ENCODE assay signal across 8 cellular contexts in the genomic region with DNA sequence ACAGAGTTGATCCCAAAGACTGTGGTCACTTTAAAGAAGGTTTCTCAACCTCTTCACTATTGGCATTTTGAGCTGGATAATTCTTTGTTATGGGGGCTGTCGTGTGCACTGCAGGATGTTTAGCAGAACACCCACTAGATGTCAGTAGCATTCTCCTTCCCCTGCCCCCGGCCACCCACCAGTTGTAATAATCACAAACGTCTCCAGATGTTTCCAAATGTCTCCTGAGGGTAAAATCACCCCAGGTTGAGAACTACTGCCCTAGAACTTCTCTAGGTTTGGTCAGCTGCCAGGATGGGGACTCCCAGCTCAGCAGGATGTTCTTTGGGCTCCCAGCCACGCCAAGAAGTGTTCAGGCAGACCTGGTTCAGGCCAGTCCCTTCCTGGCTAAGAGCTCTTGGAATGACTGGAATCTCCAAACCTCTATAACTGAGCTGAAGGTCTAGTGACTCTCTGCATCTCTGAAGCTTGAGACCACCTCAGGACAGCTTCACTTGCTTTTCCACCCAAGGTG. TPM values are rescaled to one million over a fixed set of nuclear protein-coding genes. Genes with fewer than 3 reads are reported as not detected.
DNase-seq lines count a peak whose midpoint lies in the region; ATAC-seq and TF ChIP-seq lines count a peak whose summit lies in the region.

No MANE protein-coding gene starts in this region.

- H3K4me1 ChIP-seq in thoracic aorta (ENCODE audit: control insufficient read depth in 1 of 2, low read depth in 2 of 2): peaks cover 0 to 5% of the 10 kb centered on the region in 2 donors

- H3K9me3 ChIP-seq in thoracic aorta: no peaks in the 10 kb centered on the region

- peak; percentile 80 for TF ChIP-seq CTCF in astrocyte of the cerebellum (IDR thresholded peaks at IDR 0.05; ENCODE audit: low read depth, low read length, missing control alignments)
- TF ChIP-seq CTCF in kidney epithelial cell (IDR thresholded peaks at IDR 0.05; ENCODE audit: insufficient read depth, low read length, poor library complexity, severe bottlenecking): peak; percentile 71
- peak; percentile 41 for TF ChIP-seq CTCF in thoracic aorta (IDR thresholded peaks at IDR 0.05)

- DNase-seq in activated T-cell treated with anti-CD3 and anti-CD28 coated beads, Interleukin-2, amount 50 U/mL, for 1 hour: peak; percentile 36
- DNase-seq in activated T-cell treated with anti-CD3 and anti-CD28 coated beads for 4 hours: no peak
- peak; percentile 60 for DNase-seq in NCI-H524 treated with DMSO at 0.1 percent for 48 hours (lab: John Stamatoyannopoulos, UW)
- no peak for DNase-seq in astrocyte of the cerebellum (ENCODE audit: low read depth)
- DNase-seq in kidney epithelial cell (ENCODE audit: low read depth): no peak
- DNase-seq in thoracic aorta (ENCODE audit: low spot score): no peak

- in situ Hi-C loops in astrocyte of the cerebellum (cut with HindIII; ENCODE audit: low sequenced_read_pairs): loop anchor here (10.0 kb wide), 1 partner anchor 50 kb away; the partner anchor contains the start of gene PSMB11

- no peaks in the 10 kb centered on the region for H3K27me3 ChIP-seq in kidney epithelial cell (ENCODE audit: control insufficient read depth, insufficient read depth, low read length)
- H3K27me3 ChIP-seq in thoracic aorta (replicated peaks; ENCODE audit: insufficient read depth): no peaks in the 10 kb centered on the region

- no peak for ATAC-seq in thoracic aorta (ENCODE audit: insufficient number of reproducible peaks, low FRiP score, low read depth)
- no peak for ATAC-seq in HG02763 (IDR thresholded peaks at IDR 0.05; ENCODE audit: unreplicated experiment)
- ATAC-seq in GM21367 (IDR thresholded peaks at IDR 0.05; ENCODE audit: unreplicated experiment): no peak

- H3K36me3 ChIP-seq in kidney epithelial cell (ENCODE audit: control insufficient read depth, insufficient read depth, low read length) (no peaks in the 10 kb centered on the region), thoracic aorta (no peaks in the 10 kb centered on the region)

- no peak overlapping the region for H3K27ac ChIP-seq in thoracic aorta

- H3K4me3 ChIP-seq in astrocyte of the cerebellum (ENCODE audit: low read depth, low read length) (no peak overlapping the region), kidney epithelial cell (ENCODE audit: low read depth, low read length) (no peak overlapping the region), thoracic aorta (no peak overlapping the region)

RNA-seq across cellular contexts. Expression of gene AJUBA, which starts 12.5 kb away (rescaled TPM):
- total RNA-seq in kidney epithelial cell (87.2 and 90.8 TPM in 2 replicates), thoracic aorta (10 to 100 TPM in 1 of 2 donors, 1 to 10 TPM in 1; 9.7 to 35.3 TPM)

RNA-seq across cellular contexts. Expression of gene C14orf93, which starts 15.1 kb away (rescaled TPM):
- total RNA-seq in kidney epithelial cell: 8.4 and 9.7 TPM in 2 replicates
- 10 to 100 TPM in 1 of 2 donors, 1 to 10 TPM in 1; 9.3 to 19.7 TPM for total RNA-seq in thoracic aorta

RNA-seq across cellular contexts. Expression of gene HAUS4, which starts 37.9 kb away (rescaled TPM):
- total RNA-seq in kidney epithelial cell: 31.7 and 36.5 TPM in 2 replicates
- 10 to 100 TPM; 31.4 to 47.7 TPM for total RNA-seq in thoracic aorta

RNA-seq across cellular contexts. Expression of gene PSMB5, which starts 39.9 kb away (rescaled TPM):
- 199 and 244 TPM in 2 replicates for total RNA-seq in kidney epithelial cell
- total RNA-seq in thoracic aorta: 10 to 100 TPM; 47.4 to 79.7 TPM

RNA-seq across cellular contexts. Expression of gene PSMB11, which starts 47.2 kb away (rescaled TPM):
- not detected in 2 replicates for total RNA-seq in kidney epithelial cell
- total RNA-seq in thoracic aorta: not detected

Comparison
In these comparisons a context has a peak if more than half of its experiments do, and no peak if none do; other contexts are left out.
1. DNase-seq: peak in activated T-cell treated with anti-CD3 and anti-CD28 coated beads, Interleukin-2, amount 50 U/mL, for 1 hour (single experiment) and NCI-H524 treated with DMSO at 0.1 percent for 48 hours (single experiment); none in activated T-cell treated with anti-CD3 and anti-CD28 coated beads for 4 hours (single experiment), astrocyte of the cerebellum (single experiment), kidney epithelial cell (single experiment) and thoracic aorta (single experiment).
2. Peak in every context shown above with its lines, with median percentiles within 50 percentile points of each other: CTCF ChIP-seq.